32 cellular contexts compared by ENCODE assay signal in genomic region chr12:85672436-85672835, GRCh38.
"Had no signal": no experiment of that assay in that cellular context is flagged by ENCODE, and none has a peak within 500 bp of the region (broad histone marks: within the 10 kb centered on the region; RNA-seq: fewer than 3 reads in every experiment).

No MANE protein-coding gene starts in this region.

- H3K4me3 ChIP-seq: adrenal gland, ascending aorta, body of pancreas, breast epithelium, cardiac muscle cell had no signal

- H3K27me3 ChIP-seq: adrenal gland, ascending aorta, body of pancreas, brain microvascular endothelial cell, breast epithelium, cardiac muscle cell had no signal

- H3K27ac ChIP-seq: adrenal gland, ascending aorta, body of pancreas, brain microvascular endothelial cell, breast epithelium, cardiac muscle cell had no signal

- H3K9me3 ChIP-seq: adrenal gland, ascending aorta, body of pancreas, breast epithelium had no signal

- H3K4me1 ChIP-seq: adrenal gland, ascending aorta, breast epithelium had no signal

- DNase-seq: activated effector memory CD4-positive, alpha-beta T cell treated with anti-CD3 and anti-CD28 coated beads, Interleukin-2, amount 50 U/mL, for 16 hours; activated effector memory CD4-positive, alpha-beta T cell treated with Interleukin-2 at 50 U/mL for 16 hours; activated gamma-delta T cell; activated gamma-delta T cell treated with Interleukin-2 at 50 U/mL for 16 hours; activated naive CD4-positive, alpha-beta T cell; activated naive CD4-positive, alpha-beta T cell treated with anti-CD3 and anti-CD28 coated beads for 36 hours; activated naive CD4-positive, alpha-beta T cell treated with anti-CD3 and anti-CD28 coated beads, Interleukin-2, amount 10 ng/mL, durations not matched to agents 7 days and 5 days; activated naive CD4-positive, alpha-beta T cell treated with anti-CD3 and anti-CD28 coated beads, Interleukin-2, amount 50 U/mL, for 16 hours; activated naive CD4-positive, alpha-beta T cell treated with Interleukin-2 at 50 U/mL for 16 hours; activated naive CD8-positive, alpha-beta T cell treated with anti-CD3 and anti-CD28 coated beads for 36 hours; activated naive CD8-positive, alpha-beta T cell treated with anti-CD3 and anti-CD28 coated beads, Interleukin-2, amount 10 ng/mL, durations not matched to agents 7 days and 5 days; activated naive CD8-positive, alpha-beta T cell treated with anti-CD3 and anti-CD28 coated beads, Interleukin-2, amount 50 U/mL, for 24 hours; activated T-cell treated with anti-CD3 and anti-CD28 coated beads, Interleukin-2, amount 50 U/mL, for 1 hour; activated T-cell treated with anti-CD3 and anti-CD28 coated beads, Interleukin-2, amount 50 U/mL, for 24 hours; activated T-cell treated with anti-CD3 and anti-CD28 coated beads, Interleukin-2, amount 50 U/mL, for 4 hours; activated T-cell treated with anti-CD3 and anti-CD28 coated beads, Interleukin-2, amount 50 U/mL, for 48 hours; activated T-cell treated with anti-CD3 and anti-CD28 coated beads, Interleukin-2, amount 50 U/mL, for 72 hours; adrenal gland; amniotic stem cell; amygdala; anterior cingulate cortex; aorta; body of pancreas; brain microvascular endothelial cell; caudate nucleus; central memory CD4-positive, alpha-beta T cell; cerebellar nuclear complex had no signal

- ATAC-seq: activated naive CD4-positive, alpha-beta T cell treated with anti-CD3 and anti-CD28 coated beads, Interleukin-2, amount 50 U/mL, for 72 hours; activated naive CD8-positive, alpha-beta T cell treated with anti-CD3 and anti-CD28 coated beads, Interleukin-2, amount 50 U/mL, for 24 hours; activated T-cell treated with anti-CD3 and anti-CD28 coated beads, Interleukin-2, amount 50 U/mL, for 4 hours; activated T-cell treated with anti-CD3 and anti-CD28 coated beads, Interleukin-2, amount 50 U/mL, for 72 hours; activated T-helper 17 cell treated with anti-CD3 and anti-CD28 coated beads, Interleukin-2, amount 50 U/mL, for 72 hours; body of pancreas had no signal

- H3K36me3 ChIP-seq: adrenal gland, ascending aorta, brain microvascular endothelial cell, breast epithelium, cardiac muscle cell had no signal
